In the genomic region with DNA sequence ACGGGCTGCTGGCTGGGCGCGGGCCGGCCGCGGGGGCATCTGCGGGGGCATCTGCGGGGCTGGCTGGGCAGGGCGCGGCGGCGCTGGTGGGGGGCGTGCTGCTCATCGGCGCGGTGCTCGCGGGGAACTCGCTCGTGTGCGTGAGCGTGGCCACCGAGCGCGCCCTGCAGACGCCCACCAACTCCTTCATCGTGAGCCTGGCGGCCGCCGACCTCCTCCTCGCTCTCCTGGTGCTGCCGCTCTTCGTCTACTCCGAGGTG, we compare ENCODE assay signal across 13 cellular contexts. TPM values are rescaled to one million over a fixed set of nuclear protein-coding genes. Genes with fewer than 3 reads are reported as not detected.
DNase-seq lines count a peak whose midpoint lies in the region; ATAC-seq and TF ChIP-seq lines count a peak whose summit lies in the region.
"Had no signal": no experiment of that assay in that cellular context is flagged by ENCODE, and none has a peak within 500 bp of the region (broad histone marks: within the 10 kb centered on the region; RNA-seq: fewer than 3 reads in every experiment).

No MANE protein-coding gene starts in this region.

- intact Hi-C loops in right cardiac atrium (cut with DNase I), result no loop called here
- intact Hi-C loops in Right ventricle myocardium superior (cut with DNase I), result no loop called here
- intact Hi-C loops in dorsolateral prefrontal cortex (cut with DNase I), result no loop called here
- intact Hi-C loops in vagina (cut with DNase I), result no loop called here

- TF ChIP-seq CTCF in dorsolateral prefrontal cortex (IDR thresholded peaks at IDR 0.05 in 54 of 56, conservative IDR thresholded peaks at IDR 0.05 in 2 of 56; ENCODE audit: low read depth in 1 of 56, partially characterized antibody in 56 of 56), result no peak
- no peak for TF ChIP-seq CTCF in nephron (IDR thresholded peaks at IDR 0.05; ENCODE audit: unreplicated experiment in 3 of 3)
- no peak for TF ChIP-seq CTCF in vagina (IDR thresholded peaks at IDR 0.05)

- H3K4me1 ChIP-seq in right cardiac atrium (ENCODE audit: control insufficient read depth, insufficient read depth, low read length) (peaks cover 10% of the 10 kb centered on the region), vagina (peaks cover 17% of the 10 kb centered on the region)

- no peak for DNase-seq in right cardiac atrium
- DNase-seq in Right ventricle myocardium superior, result no peak
- no peak for DNase-seq in dorsolateral prefrontal cortex
- DNase-seq in vagina (ENCODE audit: extremely low spot score in 2 of 2), result no peak
- DNase-seq in NCI-H510A treated with DMSO at 0.1 percent for 48 hours (lab: John Stamatoyannopoulos, UW), result no peak
- no peak for DNase-seq in cerebellar nuclear complex (lab: John Stamatoyannopoulos, UW)
- DNase-seq: activated CD4-positive, CD25-positive, alpha-beta regulatory T cell; CD4-positive, CD25-positive, alpha-beta regulatory T cell; HCEC 1CT had no signal

- no peaks in the 10 kb centered on the region for H3K27me3 ChIP-seq in right cardiac atrium (ENCODE audit: control insufficient read depth, insufficient read depth)
- peaks cover 0 to 14% (median 0%) of the 10 kb centered on the region in 45 donors for H3K27me3 ChIP-seq in dorsolateral prefrontal cortex
- H3K27me3 ChIP-seq in vagina, result no peaks in the 10 kb centered on the region

- H3K4me1 Mint-ChIP-seq in nephron, result peaks cover 17% of the 10 kb centered on the region

- 4% methylated on average over 34 of the region's 34 CpGs for WGBS in right cardiac atrium

- H3K27ac ChIP-seq in right cardiac atrium (ENCODE audit: low read length), result no peak overlapping the region
- no peak overlapping the region for H3K27ac ChIP-seq in dorsolateral prefrontal cortex
- no peak overlapping the region for H3K27ac ChIP-seq in vagina

- peaks cover 74% of the 10 kb centered on the region for H3K27me3 Mint-ChIP-seq in nephron (ENCODE audit: low read depth)

- H3K36me3 Mint-ChIP-seq in nephron (ENCODE audit: low read depth), result peaks cover 5% of the 10 kb centered on the region
- H3K36me3 Mint-ChIP-seq: CD4-positive, CD25-positive, alpha-beta regulatory T cell had no signal

- no peak for TF ChIP-seq POLR2A in vagina (IDR thresholded peaks at IDR 0.05)

- peak overlapping the region in 2 of 3 experiments; percentile 60 to 81 for H3K4me3 Mint-ChIP-seq in nephron

- no peaks in the 10 kb centered on the region for H3K9me3 Mint-ChIP-seq in nephron
- H3K9me3 Mint-ChIP-seq: CD4-positive, CD25-positive, alpha-beta regulatory T cell had no signal

- peak overlapping the region; percentile 8 for H3K4me3 ChIP-seq in right cardiac atrium (ENCODE audit: low read length)
- H3K4me3 ChIP-seq in dorsolateral prefrontal cortex, result peak overlapping the region in 45 of 59 donors; percentile 4 to 60 (median 35)
- H3K4me3 ChIP-seq in vagina, result peak overlapping the region; percentile 29 to 46

- H3K36me3 ChIP-seq in vagina, result no peaks in the 10 kb centered on the region

- H3K27ac Mint-ChIP-seq in nephron, result no peak overlapping the region
- H3K27ac Mint-ChIP-seq: CD4-positive, CD25-positive, alpha-beta regulatory T cell had no signal

- H3K9me3 ChIP-seq in right cardiac atrium (ENCODE audit: control insufficient read depth, low read length), result no peaks in the 10 kb centered on the region
- H3K9me3 ChIP-seq in vagina, result no peaks in the 10 kb centered on the region

- no peak for ATAC-seq in right cardiac atrium
- no peak for ATAC-seq in Right ventricle myocardium superior (ENCODE audit: poor library complexity)
- ATAC-seq in GM18517 (IDR thresholded peaks at IDR 0.05; ENCODE audit: unreplicated experiment), result no peak

RNA-seq across cellular contexts. Expression of a gene that starts 0.2 kb away (rescaled TPM):
- total RNA-seq in right cardiac atrium (1 to 10 TPM in 1 of 4 donors, under 1 TPM in 2, not detected in 1; 0.26 to 1.0 (median 0.29) TPM), Right ventricle myocardium superior (not detected), dorsolateral prefrontal cortex (1 to 10 TPM in 111 of 120 experiments, under 1 TPM in 7, not detected in 2; 0.55 to 8.4 (median 3.0) TPM), vagina (1.2 TPM)
- 0.14 TPM for polyA plus RNA-seq in right cardiac atrium
- total RNA-seq: CD4-positive, CD25-positive, alpha-beta regulatory T cell; myocyte had no signal
- polyA plus RNA-seq: CD4-positive, CD25-positive, alpha-beta regulatory T cell had no signal

RNA-seq across cellular contexts. Expression of a gene that starts 10.3 kb away (rescaled TPM):
- 1 to 10 TPM in 2 of 4 donors, under 1 TPM in 1, not detected in 1; 0.79 to 1.2 (median 1.1) TPM for total RNA-seq in right cardiac atrium
- polyA plus RNA-seq in right cardiac atrium, result not detected
- total RNA-seq in Right ventricle myocardium superior, result not detected
- total RNA-seq in dorsolateral prefrontal cortex, result 1 to 10 TPM in 2 of 120 experiments, not detected in 118; 1.6 to 3.1 TPM
- not detected for total RNA-seq in vagina
- total RNA-seq: CD4-positive, CD25-positive, alpha-beta regulatory T cell; myocyte; NCI-H460 had no signal
- polyA plus RNA-seq: CD4-positive, CD25-positive, alpha-beta regulatory T cell had no signal

RNA-seq across cellular contexts. Expression of a gene that starts 12.5 kb away (rescaled TPM):
- total RNA-seq in right cardiac atrium, result not detected
- polyA plus RNA-seq in right cardiac atrium, result 0.02 TPM
- not detected for total RNA-seq in Right ventricle myocardium superior
- total RNA-seq in dorsolateral prefrontal cortex, result not detected
- total RNA-seq in vagina, result not detected
- total RNA-seq: CD4-positive, CD25-positive, alpha-beta regulatory T cell; myocyte had no signal
- polyA plus RNA-seq: CD4-positive, CD25-positive, alpha-beta regulatory T cell had no signal

RNA-seq across cellular contexts. Expression of a gene that starts 21.5 kb away (rescaled TPM):
- total RNA-seq in right cardiac atrium (10 to 100 TPM in 3 of 4 donors, 1 to 10 TPM in 1; 9.4 to 19.2 (median 13.5) TPM), Right ventricle myocardium superior (7.5 TPM), dorsolateral prefrontal cortex (10 to 100 TPM in 62 of 120 experiments, 1 to 10 TPM in 58; 3.7 to 42.0 (median 10.2) TPM), vagina (18.9 TPM)
- polyA plus RNA-seq in right cardiac atrium, result 14.8 TPM

RNA-seq across cellular contexts. Expression of a gene that starts 57.8 kb away (rescaled TPM):
- total RNA-seq in right cardiac atrium (10 to 100 TPM; 18.2 to 25.2 (median 22.6) TPM), Right ventricle myocardium superior (22.1 TPM), dorsolateral prefrontal cortex (100 to 1,000 TPM in 119 of 120 experiments, 10 to 100 TPM in 1; 72.0 to 250 (median 144) TPM), vagina (33.6 TPM)
- polyA plus RNA-seq in right cardiac atrium, result 17.5 TPM
